In the genomic region with DNA sequence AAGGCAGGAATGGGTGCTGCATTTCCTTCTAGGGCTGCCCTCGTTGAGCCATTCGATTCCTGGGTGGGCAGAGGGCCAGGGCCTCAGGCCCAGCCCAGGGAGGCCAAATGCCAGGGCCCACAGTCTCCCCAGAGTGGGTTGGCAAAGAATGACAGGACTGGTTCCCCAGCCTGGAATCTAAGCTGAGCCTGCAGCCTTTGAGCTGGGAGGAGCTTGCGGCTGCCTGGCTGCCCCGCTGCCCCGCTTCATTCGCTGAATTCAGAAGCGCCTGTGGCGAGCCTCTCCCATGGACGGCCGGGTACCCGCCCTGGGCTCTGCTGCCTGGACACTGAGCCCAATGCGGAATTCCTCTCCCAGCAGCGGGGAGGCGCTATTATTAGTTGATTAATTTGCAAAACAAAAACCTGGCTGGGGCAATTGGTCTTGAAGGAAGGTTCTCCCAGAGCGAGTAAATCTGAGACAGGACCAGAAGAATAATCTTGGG, we compare ENCODE assay signal across 8 cellular contexts. TPM values are rescaled to one million over a fixed set of nuclear protein-coding genes. Genes with fewer than 3 reads are reported as not detected.
A peak's percentile ranks its signal among the peaks of the same experiment; 100 is the strongest.
DNase-seq lines count a peak whose midpoint lies in the region; ATAC-seq and TF ChIP-seq lines count a peak whose summit lies in the region.

No MANE protein-coding gene starts in this region.

- no peaks in the 10 kb centered on the region for H3K36me3 ChIP-seq in mucosa of descending colon (ENCODE audit: low read depth)

- no peaks in the 10 kb centered on the region for H3K9me3 ChIP-seq in mucosa of descending colon

- ATAC-seq in mucosa of descending colon (peak; percentile 91), GM19463 (IDR thresholded peaks at IDR 0.05; ENCODE audit: unreplicated experiment) (no peak), HG03108 (IDR thresholded peaks at IDR 0.05; ENCODE audit: unreplicated experiment) (no peak)

- DNase-seq in AG08396 (ENCODE audit: low spot score) (peak; percentile 85), NCI-H446 treated with DMSO at 0.1 percent for 48 hours (lab: John Stamatoyannopoulos, UW) (peak; percentile 34), fibroblast of gingiva (ENCODE audit: low read depth) (peak; percentile 98), mucosa of descending colon (peak; percentile 76 to 85 (median 85)), DMS79 treated with DMSO at 0.1 percent for 48 hours (lab: John Stamatoyannopoulos, UW) (no peak)
- DNase-seq in activated naive CD4-positive, alpha-beta T cell (lab: John Stamatoyannopoulos, UW), result no peak

- TF ChIP-seq CTCF in mucosa of descending colon (IDR thresholded peaks at IDR 0.05), result no peak

- H3K4me3 ChIP-seq in mucosa of descending colon, result no peak overlapping the region

- intact Hi-C loops in mucosa of descending colon (cut with DNase I, micrococcal nuclease), result no loop called here

- peaks cover 16% of the 10 kb centered on the region for H3K4me1 ChIP-seq in mucosa of descending colon (ENCODE audit: low read depth)

RNA-seq across cellular contexts. Expression of gene TARDBP, which starts 32.3 kb away (rescaled TPM):
- total RNA-seq in mucosa of descending colon, result 100 to 1,000 TPM; 123 to 155 (median 147) TPM

Comparison
In these comparisons a context has a peak if more than half of its experiments do, and no peak if none do; other contexts are left out.
1. DNase-seq: peak in AG08396 (single experiment), NCI-H446 treated with DMSO at 0.1 percent for 48 hours (single experiment), fibroblast of gingiva (single experiment) and mucosa of descending colon (3 of 3); none in activated naive CD4-positive, alpha-beta T cell (0 of 4) and DMS79 treated with DMSO at 0.1 percent for 48 hours (single experiment).